Comparison of ENCODE assay signal across 16 cellular contexts in the genomic region with DNA sequence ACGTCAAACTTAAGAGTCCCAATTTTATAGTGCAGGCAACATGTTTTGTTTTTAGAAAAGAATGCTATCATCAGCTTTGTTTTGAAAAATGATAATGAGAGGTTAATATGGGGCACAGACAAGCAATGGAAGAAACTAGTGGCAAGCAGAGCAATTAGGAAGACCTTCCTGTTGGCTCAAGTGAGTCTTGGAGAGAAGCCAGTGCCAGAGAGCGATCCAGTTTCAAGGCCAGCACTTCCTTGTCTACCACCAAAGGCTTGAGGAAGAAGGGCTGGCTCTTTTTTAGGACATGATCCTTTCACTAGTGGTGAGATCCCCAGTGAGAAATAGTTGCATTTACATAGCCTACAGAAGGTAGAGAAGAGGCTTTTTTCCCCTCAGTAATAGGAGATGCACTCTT.
"Had no signal": no experiment of that assay in that cellular context is flagged by ENCODE, and none has a peak within 500 bp of the region (broad histone marks: within the 10 kb centered on the region; RNA-seq: fewer than 3 reads in every experiment).

No MANE protein-coding gene starts in this region.

- H3K27me3 ChIP-seq: ascending aorta, gastrocnemius medialis, sigmoid colon had no signal

- ATAC-seq: activated T-cell treated with anti-CD3 and anti-CD28 coated beads, Interleukin-2, amount 50 U/mL, for 72 hours; esophagus mucosa; gastrocnemius medialis; lower lobe of right lung; natural killer cell; stimulated activated naive B cell treated with anti-CD40 and anti-IgM and Interleukin-4, amounts not matched to agents 10 μg/mL and 1 μg/mL and 100 μg/mL, for 72 hours had no signal

- H3K27ac Mint-ChIP-seq: activated naive CD4-positive, alpha-beta T cell treated with anti-CD3 and anti-CD28 coated beads, Interleukin-2, amount 50 U/mL, for 24 hours; activated T-cell treated with anti-CD3 and anti-CD28 coated beads, Interleukin-2, amount 50 U/mL, for 72 hours; natural killer cell; stimulated activated naive B cell treated with anti-CD40 and anti-IgM and Interleukin-4, amounts not matched to agents 10 μg/mL and 1 μg/mL and 100 μg/mL, for 72 hours had no signal

- DNase-seq: activated CD4-positive, alpha-beta T cell treated with anti-CD3 and anti-CD28 coated beads, Interleukin-2, amount 50 U/mL, for 4 hours; activated effector memory CD4-positive, alpha-beta T cell treated with anti-CD3 and anti-CD28 coated beads, Interleukin-2, amount 50 U/mL, for 16 hours; activated T-cell treated with anti-CD3 and anti-CD28 coated beads, Interleukin-2, amount 50 U/mL, for 72 hours; effector CD4-positive, alpha-beta T cell; gastrocnemius medialis; head of caudate nucleus; lower lobe of right lung; natural killer cell; sigmoid colon; stimulated activated CD4-positive, alpha-beta T cell treated with anti-CD3 and anti-CD28 coated beads, Interleukin-4, amount 100 ng/mL, for 4 hours; stimulated activated naive B cell treated with anti-CD40 and anti-IgM and Interleukin-4, amounts not matched to agents 10 μg/mL and 1 μg/mL and 100 μg/mL, for 72 hours had no signal

- H3K36me3 Mint-ChIP-seq: activated naive CD4-positive, alpha-beta T cell treated with anti-CD3 and anti-CD28 coated beads, Interleukin-2, amount 50 U/mL, for 24 hours; natural killer cell had no signal

- H3K4me1 Mint-ChIP-seq: activated naive CD4-positive, alpha-beta T cell treated with anti-CD3 and anti-CD28 coated beads, Interleukin-2, amount 50 U/mL, for 24 hours; central memory CD8-positive, alpha-beta T cell; natural killer cell; stimulated activated naive B cell treated with anti-CD40 and anti-IgM and Interleukin-4, amounts not matched to agents 10 μg/mL and 1 μg/mL and 100 μg/mL, for 72 hours had no signal

- H3K27ac ChIP-seq: ascending aorta, gastrocnemius medialis, lower lobe of right lung, parathyroid adenoma, sigmoid colon had no signal

- H3K36me3 ChIP-seq: ascending aorta, gastrocnemius medialis, lower lobe of right lung, sigmoid colon had no signal

- H3K9me3 ChIP-seq: lower lobe of right lung had no signal

- H3K4me3 ChIP-seq: ascending aorta, gastrocnemius medialis, lower lobe of right lung, sigmoid colon had no signal

- H3K27me3 Mint-ChIP-seq: activated naive CD4-positive, alpha-beta T cell treated with anti-CD3 and anti-CD28 coated beads, Interleukin-2, amount 50 U/mL, for 24 hours; central memory CD8-positive, alpha-beta T cell; stimulated activated naive B cell treated with anti-CD40 and anti-IgM and Interleukin-4, amounts not matched to agents 10 μg/mL and 1 μg/mL and 100 μg/mL, for 72 hours had no signal

- H3K4me3 Mint-ChIP-seq: activated naive CD4-positive, alpha-beta T cell treated with anti-CD3 and anti-CD28 coated beads, Interleukin-2, amount 50 U/mL, for 24 hours; activated T-cell treated with anti-CD3 and anti-CD28 coated beads, Interleukin-2, amount 50 U/mL, for 72 hours; central memory CD8-positive, alpha-beta T cell; natural killer cell; stimulated activated naive B cell treated with anti-CD40 and anti-IgM and Interleukin-4, amounts not matched to agents 10 μg/mL and 1 μg/mL and 100 μg/mL, for 72 hours had no signal

- H3K4me1 ChIP-seq: ascending aorta, gastrocnemius medialis, lower lobe of right lung, parathyroid adenoma, sigmoid colon had no signal
